In genomic region chr20:44419131-44419844, GRCh38 we compare ENCODE assay signal across 1 cellular context.
TF ChIP-seq lines count a peak whose summit lies in the region.

No MANE protein-coding gene starts in this region.

TF ChIP-seq in HepG2, 621 proteins besides CTCF, POLR2A, EP300 and RAD21 (continued from another document and continues in another):
- TF ChIP-seq ZBTB1 (CRISPR knock-in tag; IDR thresholded peaks at IDR 0.05; ENCODE audit: borderline replicate concordance), result no peak; the same call in 1 of the 2 replicates
- TF ChIP-seq U2AF2 (IDR thresholded peaks at IDR 0.05; ENCODE audit: low read depth, low read length), result no peak
- no peak for TF ChIP-seq BATF2 (CRISPR knock-in tag; IDR thresholded peaks at IDR 0.05)
- peak; percentile 87; the same call in 1 of the 2 replicates for TF ChIP-seq SPEN (CRISPR knock-in tag; IDR thresholded peaks at IDR 0.05; ENCODE audit: low read depth)
- TF ChIP-seq ZNF138 (CRISPR knock-in tag; IDR thresholded peaks at IDR 0.05; ENCODE audit: low read depth), result no peak
- peak; percentile 59 for TF ChIP-seq ZMAT3 (CRISPR knock-in tag; conservative IDR thresholded peaks at IDR 0.05)
- 0 out of 2 replicates have a peak, but pooled peaks have one; percentile 58 for TF ChIP-seq ZBED4 (CRISPR knock-in tag; IDR thresholded peaks at IDR 0.05; ENCODE audit: borderline replicate concordance)
- TF ChIP-seq KLF12 (CRISPR knock-in tag; IDR thresholded peaks at IDR 0.05; ENCODE audit: borderline replicate concordance), result no peak
- no peak for TF ChIP-seq JARID2 (CRISPR knock-in tag; IDR thresholded peaks at IDR 0.05; ENCODE audit: insufficient replicate concordance)
- peak; percentile 86 for TF ChIP-seq ARNTL (CRISPR knock-in tag; IDR thresholded peaks at IDR 0.05)
- TF ChIP-seq TMF1 (CRISPR knock-in tag; IDR thresholded peaks at IDR 0.05; ENCODE audit: low read depth), result no peak
- TF ChIP-seq ZNF749 (CRISPR knock-in tag; IDR thresholded peaks at IDR 0.05; ENCODE audit: borderline replicate concordance), result no peak
- TF ChIP-seq SRSF9 (IDR thresholded peaks at IDR 0.05; ENCODE audit: borderline replicate concordance, insufficient read depth, low read depth, low read length, poor library complexity, severe bottlenecking), result no peak
- TF ChIP-seq ZNF292 (CRISPR knock-in tag; IDR thresholded peaks at IDR 0.05; ENCODE audit: borderline replicate concordance, low read depth), result peak; percentile 43; the same call in 1 of the 2 replicates
- TF ChIP-seq PTBP1 (IDR thresholded peaks at IDR 0.05; ENCODE audit: low read depth, low read length, poor library complexity, severe bottlenecking), result no peak
- TF ChIP-seq ATF5 (CRISPR knock-in tag; IDR thresholded peaks at IDR 0.05; ENCODE audit: low read depth), result no peak
- TF ChIP-seq RFXANK (CRISPR knock-in tag; IDR thresholded peaks at IDR 0.05), result no peak
- TF ChIP-seq CENPBD1 (CRISPR knock-in tag; IDR thresholded peaks at IDR 0.05; ENCODE audit: borderline replicate concordance, low read depth), result no peak
- TF ChIP-seq ARID5B (CRISPR knock-in tag; IDR thresholded peaks at IDR 0.05), result peak; percentile 96
- TF ChIP-seq FIP1L1 (IDR thresholded peaks at IDR 0.05; ENCODE audit: borderline replicate concordance, insufficient read depth, low read depth, low read length), result no peak
- TF ChIP-seq THAP9 (CRISPR knock-in tag; IDR thresholded peaks at IDR 0.05; ENCODE audit: borderline replicate concordance), result no peak; the same call in 1 of the 2 replicates
- no peak for TF ChIP-seq FOXP1 (IDR thresholded peaks at IDR 0.05)
- TF ChIP-seq FOXP1 (CRISPR knock-in tag; IDR thresholded peaks at IDR 0.05), result peak; percentile 67; the same call in 1 of the 2 replicates
- no peak for TF ChIP-seq PREB (CRISPR knock-in tag; IDR thresholded peaks at IDR 0.05)
- no peak for TF ChIP-seq PRDM4 (CRISPR knock-in tag; IDR thresholded peaks at IDR 0.05; ENCODE audit: borderline replicate concordance)
- 0 out of 2 replicates have a peak, but pooled peaks have one; percentile 31 for TF ChIP-seq ZNF546 (CRISPR knock-in tag; conservative IDR thresholded peaks at IDR 0.05)
- TF ChIP-seq TBX3 (IDR thresholded peaks at IDR 0.05; ENCODE audit: borderline replicate concordance), result peak; percentile 42
- no peak; the same call in 1 of the 2 replicates for TF ChIP-seq STAG1 (CRISPR knock-in tag; IDR thresholded peaks at IDR 0.05)
- TF ChIP-seq ZNF567 (CRISPR knock-in tag; IDR thresholded peaks at IDR 0.05; ENCODE audit: borderline replicate concordance), result no peak; the same call in 1 of the 2 replicates
- no peak for TF ChIP-seq SOX6 (IDR thresholded peaks at IDR 0.05)
- TF ChIP-seq SOX6 (CRISPR knock-in tag; IDR thresholded peaks at IDR 0.05), result peak; percentile 92
- 0 out of 2 replicates have a peak, but pooled peaks have one; percentile 56 for TF ChIP-seq HMG20B (CRISPR knock-in tag; conservative IDR thresholded peaks at IDR 0.05)
- TF ChIP-seq ATF2 (CRISPR knock-in tag; IDR thresholded peaks at IDR 0.05), result peak; percentile 93; the same call in 1 of the 2 replicates
- no peak for TF ChIP-seq ZNF20 (CRISPR knock-in tag; IDR thresholded peaks at IDR 0.05)
- no peak for TF ChIP-seq PRMT3 (CRISPR knock-in tag; IDR thresholded peaks at IDR 0.05; ENCODE audit: borderline replicate concordance, low read depth)
- TF ChIP-seq TAF15 (IDR thresholded peaks at IDR 0.05; ENCODE audit: low read depth, low read length, poor library complexity, severe bottlenecking), result no peak
- TF ChIP-seq ZNF703 (CRISPR knock-in tag; IDR thresholded peaks at IDR 0.05; ENCODE audit: borderline replicate concordance), result 0 out of 2 replicates have a peak, but pooled peaks have one; percentile 27
- TF ChIP-seq ZBTB37 (CRISPR knock-in tag; IDR thresholded peaks at IDR 0.05), result peak; percentile 85
- peak; percentile 77; the same call in 1 of the 2 replicates for TF ChIP-seq SIX1 (CRISPR knock-in tag; IDR thresholded peaks at IDR 0.05; ENCODE audit: borderline replicate concordance)
- no peak for TF ChIP-seq ZNF709 (CRISPR knock-in tag; IDR thresholded peaks at IDR 0.05)
